ENCODE assay signal across 8 cellular contexts in genomic region chr7:152464312-152465117, GRCh38. TPM values are rescaled to one million over a fixed set of nuclear protein-coding genes. Genes with fewer than 3 reads are reported as not detected.
DNase-seq lines count a peak whose midpoint lies in the region; ATAC-seq and TF ChIP-seq lines count a peak whose summit lies in the region.

No MANE protein-coding gene starts in this region.

- ATAC-seq in GM18867 (IDR thresholded peaks at IDR 0.05; ENCODE audit: unreplicated experiment) (peak; percentile 36), HG03097 (IDR thresholded peaks at IDR 0.05; ENCODE audit: low FRiP score, unreplicated experiment) (peak; percentile 40)

- no peaks in the 10 kb centered on the region for H4K20me1 ChIP-seq in BLaER1 treated with 17β-estradiol and CSF1 and Interleukin-3, amounts not matched to agents 10 nM and 100 nM

- no peak for TF ChIP-seq CTCF in endothelial cell (IDR thresholded peaks at IDR 0.05; ENCODE audit: unreplicated experiment)

- DNase-seq in NCI-H510A (lab: John Stamatoyannopoulos, UW) (peak; percentile 25), endothelial cell (ENCODE audit: low spot score) (peak; percentile 86), middle frontal gyrus (ENCODE audit: extremely low spot score, low spot score) (peak; percentile 44)
- DNase-seq in activated CD8-positive, alpha-beta memory T cell treated with anti-CD3 and anti-CD28 coated beads for 4 hours (ENCODE audit: low read depth in 2 of 2) = peak; percentile 31 to 36
- DNase-seq in stimulated activated CD8-positive, alpha-beta memory T cell treated with anti-CD3 and anti-CD28 coated beads, Interleukin-15, amount 100 ng/mL, for 48 hours (ENCODE audit: low read depth in 2 of 2) = peak; percentile 67

- peaks cover 11% of the 10 kb centered on the region for H3K27me3 Mint-ChIP-seq in endothelial cell (ENCODE audit: unreplicated experiment)

- peaks cover 4% of the 10 kb centered on the region for H3K36me3 Mint-ChIP-seq in endothelial cell (ENCODE audit: low read depth, unreplicated experiment)

- peak overlapping the region; percentile 78 to 96 (median 86) for H3K4me3 ChIP-seq in BLaER1 treated with 17β-estradiol and CSF1 and Interleukin-3, amounts not matched to agents 10 nM and 100 nM

- peaks cover 10% of the 10 kb centered on the region for H3K4me1 Mint-ChIP-seq in endothelial cell (ENCODE audit: unreplicated experiment)

- peak overlapping the region; percentile 96 for H3K27ac Mint-ChIP-seq in endothelial cell (ENCODE audit: unreplicated experiment)

- H3K9me3 Mint-ChIP-seq in endothelial cell (ENCODE audit: unreplicated experiment) = no peaks in the 10 kb centered on the region

- peak overlapping the region; percentile 59 to 90 (median 83) for H3K4me2 ChIP-seq in BLaER1 treated with 17β-estradiol and CSF1 and Interleukin-3, amounts not matched to agents 10 nM and 100 nM

- peak overlapping the region; percentile 97 to 100 (median 100) for H3K27ac ChIP-seq in BLaER1 treated with 17β-estradiol and CSF1 and Interleukin-3, amounts not matched to agents 10 nM and 100 nM

- peak overlapping the region; percentile 96 for H3K4me3 Mint-ChIP-seq in endothelial cell (ENCODE audit: unreplicated experiment)

- no peaks in the 10 kb centered on the region for H3K27me3 ChIP-seq in BLaER1 treated with 17β-estradiol and CSF1 and Interleukin-3, amounts not matched to agents 10 nM and 100 nM

- H3K9ac ChIP-seq in BLaER1 treated with 17β-estradiol and CSF1 and Interleukin-3, amounts not matched to agents 10 nM and 100 nM = peak overlapping the region; percentile 95 to 100 (median 99)

- H3K36me3 ChIP-seq in BLaER1 treated with 17β-estradiol and CSF1 and Interleukin-3, amounts not matched to agents 10 nM and 100 nM = no peaks in the 10 kb centered on the region

- peaks cover 37 to 43% (median 41%) of the 10 kb centered on the region in 10 experiments for H3K4me1 ChIP-seq in BLaER1 treated with 17β-estradiol and CSF1 and Interleukin-3, amounts not matched to agents 10 nM and 100 nM

- peaks cover 3 to 16% (median 6%) of the 10 kb centered on the region in 11 experiments; a peak in 20 of 22 replicates for H3K9me3 ChIP-seq in BLaER1 treated with 17β-estradiol and CSF1 and Interleukin-3, amounts not matched to agents 10 nM and 100 nM (replicated peaks in 1 of 11)

RNA-seq across cellular contexts. Expression of gene KMT2C, which starts 28.7 kb away (rescaled TPM):
- 59.8 TPM for total RNA-seq in endothelial cell (ENCODE audit: unreplicated experiment)

Comparison
In these comparisons a context has a peak if more than half of its experiments do, and no peak if none do; other contexts are left out.
1. Peak in every context shown above with its lines: DNase-seq, ATAC-seq, H3K4me3 ChIP-seq and H3K27ac ChIP-seq.
2. DNase-seq: peak in every context shown above with its lines; median percentile 86 in endothelial cell; 67 in stimulated activated CD8-positive, alpha-beta memory T cell treated with anti-CD3 and anti-CD28 coated beads, Interleukin-15, amount 100 ng/mL, for 48 hours; 44 in middle frontal gyrus; 34 in activated CD8-positive, alpha-beta memory T cell treated with anti-CD3 and anti-CD28 coated beads for 4 hours; 25 in NCI-H510A.